In the genomic region with DNA sequence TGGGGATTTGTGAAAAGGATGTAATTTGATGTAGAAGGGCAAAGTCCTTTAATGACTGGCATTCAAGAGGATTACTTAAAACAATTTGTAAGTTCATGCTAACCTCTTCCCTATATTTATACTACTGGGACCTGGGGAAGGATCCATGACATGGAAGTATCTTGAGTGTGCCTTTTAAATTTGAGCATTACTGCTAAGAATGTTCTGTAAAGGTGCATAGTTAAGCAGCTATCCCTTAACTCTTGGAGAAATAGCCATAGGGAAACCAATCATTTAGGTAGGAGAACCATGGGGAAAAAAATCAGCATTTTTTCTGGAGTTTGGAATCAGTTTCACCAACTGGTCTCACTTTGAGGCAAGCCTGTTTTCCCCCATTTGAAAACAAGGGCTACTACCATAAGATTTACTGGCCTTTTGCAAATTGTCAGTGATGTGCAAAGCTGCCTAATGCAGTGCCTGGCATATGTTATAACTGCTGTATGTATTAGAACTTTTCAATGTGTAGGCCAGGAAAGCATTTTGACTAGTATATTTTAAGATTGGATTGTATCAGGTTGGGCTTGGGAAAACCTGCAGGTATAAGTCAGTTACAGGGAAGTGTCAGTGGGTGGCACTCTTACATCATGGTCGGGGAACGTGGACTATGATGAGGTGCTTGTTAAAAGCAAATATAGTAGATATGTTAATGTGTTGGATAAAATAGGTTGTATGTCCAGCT, we compare ENCODE assay signal across 1 cellular context.
TF ChIP-seq lines count a peak whose summit lies in the region.

No MANE protein-coding gene starts in this region.

TF ChIP-seq in HepG2, 621 proteins besides CTCF, POLR2A, EP300 and RAD21 (continued from another document):
- peak; percentile 99 for TF ChIP-seq RBM22 (optimal IDR thresholded peaks at IDR 0.05; ENCODE audit: low read length)
- TF ChIP-seq HOXA7 (CRISPR knock-in tag; IDR thresholded peaks at IDR 0.05): no peak
- no peak for TF ChIP-seq ZBED4 (CRISPR knock-in tag; IDR thresholded peaks at IDR 0.05; ENCODE audit: borderline replicate concordance)
- TF ChIP-seq HMG20A (CRISPR knock-in tag; IDR thresholded peaks at IDR 0.05; ENCODE audit: borderline replicate concordance): peak; percentile 24; the same call in 1 of the 2 replicates
- 0 out of 2 replicates have a peak, but pooled peaks have one; percentile 18 for TF ChIP-seq SAP130 (CRISPR knock-in tag; IDR thresholded peaks at IDR 0.05; ENCODE audit: low read depth)
- TF ChIP-seq TP53 (CRISPR knock-in tag; conservative IDR thresholded peaks at IDR 0.05): no peak
- TF ChIP-seq HIVEP1 (CRISPR knock-in tag; IDR thresholded peaks at IDR 0.05): no peak
- TF ChIP-seq SSRP1 (CRISPR knock-in tag; IDR thresholded peaks at IDR 0.05): peak; percentile 43; the same call in 1 of the 2 replicates
- no peak for TF ChIP-seq CREM (IDR thresholded peaks at IDR 0.05)
- TF ChIP-seq CREM (CRISPR knock-in tag; IDR thresholded peaks at IDR 0.05): no peak
- peak; percentile 50; the same call in 1 of the 2 replicates for TF ChIP-seq RXRB (CRISPR knock-in tag; IDR thresholded peaks at IDR 0.05; ENCODE audit: borderline replicate concordance)
- no peak for TF ChIP-seq ARNT (IDR thresholded peaks at IDR 0.05)
- peak; percentile 47; the same call in 1 of the 2 replicates for TF ChIP-seq ZC3H13 (CRISPR knock-in tag; IDR thresholded peaks at IDR 0.05)
- TF ChIP-seq, protein P1, sequence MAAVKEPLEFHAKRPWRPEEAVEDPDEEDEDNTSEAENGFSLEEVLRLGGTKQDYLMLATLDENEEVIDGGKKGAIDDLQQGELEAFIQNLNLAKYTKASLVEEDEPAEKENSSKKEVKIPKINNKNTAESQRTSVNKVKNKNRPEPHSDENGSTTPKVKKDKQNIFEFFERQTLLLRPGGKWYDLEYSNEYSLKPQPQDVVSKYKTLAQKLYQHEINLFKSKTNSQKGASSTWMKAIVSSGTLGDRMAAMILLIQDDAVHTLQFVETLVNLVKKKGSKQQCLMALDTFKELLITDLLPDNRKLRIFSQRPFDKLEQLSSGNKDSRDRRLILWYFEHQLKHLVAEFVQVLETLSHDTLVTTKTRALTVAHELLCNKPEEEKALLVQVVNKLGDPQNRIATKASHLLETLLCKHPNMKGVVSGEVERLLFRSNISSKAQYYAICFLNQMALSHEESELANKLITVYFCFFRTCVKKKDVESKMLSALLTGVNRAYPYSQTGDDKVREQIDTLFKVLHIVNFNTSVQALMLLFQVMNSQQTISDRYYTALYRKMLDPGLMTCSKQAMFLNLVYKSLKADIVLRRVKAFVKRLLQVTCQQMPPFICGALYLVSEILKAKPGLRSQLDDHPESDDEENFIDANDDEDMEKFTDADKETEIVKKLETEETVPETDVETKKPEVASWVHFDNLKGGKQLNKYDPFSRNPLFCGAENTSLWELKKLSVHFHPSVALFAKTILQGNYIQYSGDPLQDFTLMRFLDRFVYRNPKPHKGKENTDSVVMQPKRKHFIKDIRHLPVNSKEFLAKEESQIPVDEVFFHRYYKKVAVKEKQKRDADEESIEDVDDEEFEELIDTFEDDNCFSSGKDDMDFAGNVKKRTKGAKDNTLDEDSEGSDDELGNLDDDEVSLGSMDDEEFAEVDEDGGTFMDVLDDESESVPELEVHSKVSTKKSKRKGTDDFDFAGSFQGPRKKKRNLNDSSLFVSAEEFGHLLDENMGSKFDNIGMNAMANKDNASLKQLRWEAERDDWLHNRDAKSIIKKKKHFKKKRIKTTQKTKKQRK (IDR thresholded peaks at IDR 0.05; ENCODE audit: low read length): no peak
- TF ChIP-seq PCBP2 (optimal IDR thresholded peaks at IDR 0.05; ENCODE audit: low read depth, low read length, poor library complexity, severe bottlenecking): no peak
